ENCODE assay signal across 1 cellular context in genomic region chr17:32828822-32829221, GRCh38.
TF ChIP-seq lines count a peak whose summit lies in the region.

No MANE protein-coding gene starts in this region.

TF ChIP-seq in HepG2, 621 proteins besides CTCF, POLR2A, EP300 and RAD21:
- TF ChIP-seq NFAT5 (CRISPR knock-in tag; IDR thresholded peaks at IDR 0.05): no peak
- no peak for TF ChIP-seq ZSCAN5A (CRISPR knock-in tag; IDR thresholded peaks at IDR 0.05; ENCODE audit: borderline replicate concordance)
- TF ChIP-seq ZNF800 (CRISPR knock-in tag; IDR thresholded peaks at IDR 0.05): no peak
- TF ChIP-seq POGZ (CRISPR knock-in tag; IDR thresholded peaks at IDR 0.05): no peak
- no peak for TF ChIP-seq ZNF670 (CRISPR knock-in tag; IDR thresholded peaks at IDR 0.05; ENCODE audit: borderline replicate concordance)
- no peak for TF ChIP-seq HMGXB4 (CRISPR knock-in tag; IDR thresholded peaks at IDR 0.05; ENCODE audit: borderline replicate concordance in 1 of 2, low read depth in 1 of 2)
- TF ChIP-seq HMGXB3 (CRISPR knock-in tag; IDR thresholded peaks at IDR 0.05; ENCODE audit: borderline replicate concordance): no peak
- no peak for TF ChIP-seq MED8 (CRISPR knock-in tag; IDR thresholded peaks at IDR 0.05; ENCODE audit: insufficient replicate concordance)
- no peak for TF ChIP-seq AGO2 (optimal IDR thresholded peaks at IDR 0.05; ENCODE audit: low read depth, low read length)
- no peak for TF ChIP-seq ZNF256 (CRISPR knock-in tag; conservative IDR thresholded peaks at IDR 0.05)
- no peak for TF ChIP-seq HNRNPL (IDR thresholded peaks at IDR 0.05; ENCODE audit: low read depth, low read length)
- no peak for TF ChIP-seq ZKSCAN1 (IDR thresholded peaks at IDR 0.05; ENCODE audit: low read length)
- no peak for TF ChIP-seq ZNF550 (CRISPR knock-in tag; IDR thresholded peaks at IDR 0.05; ENCODE audit: borderline replicate concordance)
- TF ChIP-seq CEBPZ (IDR thresholded peaks at IDR 0.05; ENCODE audit: low read length): no peak
- TF ChIP-seq ZNF136 (CRISPR knock-in tag; IDR thresholded peaks at IDR 0.05; ENCODE audit: low read depth): no peak
- no peak for TF ChIP-seq TSC22D2 (CRISPR knock-in tag; IDR thresholded peaks at IDR 0.05; ENCODE audit: borderline replicate concordance)
- TF ChIP-seq PBX2 (CRISPR knock-in tag; IDR thresholded peaks at IDR 0.05): no peak
